In genomic region chr11:70311616-70312015, GRCh38 we compare ENCODE assay signal across 20 cellular contexts. TPM values are rescaled to one million over a fixed set of nuclear protein-coding genes. Genes with fewer than 3 reads are reported as not detected.
DNase-seq lines count a peak whose midpoint lies in the region; ATAC-seq, FAIRE-seq and TF ChIP-seq lines count a peak whose summit lies in the region.
"Had no signal": no experiment of that assay in that cellular context is flagged by ENCODE, and none has a peak within 500 bp of the region (broad histone marks: within the 10 kb centered on the region; RNA-seq: fewer than 3 reads in every experiment).

No MANE protein-coding gene starts in this region.

- no peak overlapping the region for H2AFZ ChIP-seq in H9 (ENCODE audit: low read length)
- no peak overlapping the region for H2AFZ ChIP-seq in K562 (ENCODE audit: low read depth, low read length)

- H3T11ph ChIP-seq in H9 (ENCODE audit: low read length), result no peak overlapping the region

- peaks cover 34% of the 10 kb centered on the region for H3K4me1 Mint-ChIP-seq in activated CD8-positive, alpha-beta T cell treated with anti-CD3 and anti-CD28 coated beads for 36 hours (ENCODE audit: low read depth)
- H3K4me1 Mint-ChIP-seq in activated CD8-positive, alpha-beta T cell treated with anti-CD3 and anti-CD28 coated beads, Interleukin-2, amount 10 ng/mL, durations not matched to agents 7 days and 5 days (ENCODE audit: low read depth), result peaks cover 10% of the 10 kb centered on the region
- H3K4me1 Mint-ChIP-seq in H9, result peaks cover 40% of the 10 kb centered on the region in 2 experiments
- peaks cover 7% of the 10 kb centered on the region for H3K4me1 Mint-ChIP-seq in activated CD4-positive, alpha-beta memory T cell treated with anti-CD3 and anti-CD28 coated beads, Interleukin-2, amount 10 ng/mL, durations not matched to agents 7 days and 5 days

- in situ Hi-C loops in K562 (cut with MboI) (no loop called here), brain microvascular endothelial cell (cut with HindIII; ENCODE audit: low pct_ligation_motif_present, low sequenced_read_pairs) (no loop called here)

- no peak overlapping the region for H2BK20ac ChIP-seq in H9 (ENCODE audit: low read depth, low read length, poor library complexity, severe bottlenecking)

- no peaks in the 10 kb centered on the region for H3K79me1 ChIP-seq in H9 (ENCODE audit: insufficient read depth, low read depth, low read length, poor library complexity, severe bottlenecking)

- no peak for TF ChIP-seq RAD21 in K562 (CRISPR knock-in tag; conservative IDR thresholded peaks at IDR 0.05 in 1 of 2, IDR thresholded peaks at IDR 0.05 in 1 of 2)

- TF ChIP-seq EP300 in K562 (IDR thresholded peaks at IDR 0.05; ENCODE audit: low read length) (no peak), sigmoid colon (IDR thresholded peaks at IDR 0.05) (no peak)

- intact Hi-C loops in activated CD8-positive, alpha-beta T cell treated with anti-CD3 and anti-CD28 coated beads for 36 hours (cut with micrococcal nuclease), result no loop called here
- intact Hi-C loops in K562 (cut with micrococcal nuclease), result no loop called here
- intact Hi-C loops in sigmoid colon (cut with DNase I), result no loop called here

- CTCF ChIA-PET in activated CD8-positive, alpha-beta T cell treated with anti-CD3 and anti-CD28 coated beads for 36 hours (lab: Charles Lee), result no interaction called here
- CTCF ChIA-PET in activated CD8-positive, alpha-beta T cell treated with anti-CD3 and anti-CD28 coated beads, Interleukin-2, amount 10 ng/mL, durations not matched to agents 7 days and 5 days (lab: Charles Lee), result no interaction called here
- CTCF ChIA-PET in K562 (lab: Yijun Ruan, JAX; ENCODE audit: low intra/inter-chr PET ratio), result no interaction called here
- CTCF ChIA-PET in activated CD4-positive, alpha-beta memory T cell treated with anti-CD3 and anti-CD28 coated beads, Interleukin-2, amount 10 ng/mL, durations not matched to agents 7 days and 5 days (lab: Charles Lee), result no interaction called here

- H3K4me2 ChIP-seq in H9 (ENCODE audit: insufficient read depth, insufficient read length, low read length) (no peak overlapping the region), K562 (ENCODE audit: insufficient read depth, low read length) (no peak overlapping the region)

- no peak overlapping the region for H4K5ac ChIP-seq in H9 (ENCODE audit: insufficient read length, low read depth, low read length)

- no peak overlapping the region for H3K23ac ChIP-seq in H9 (ENCODE audit: insufficient read length, low read depth, low read length)

- no peak for DNase-seq in activated CD8-positive, alpha-beta T cell treated with anti-CD3 and anti-CD28 coated beads for 36 hours
- DNase-seq in activated CD8-positive, alpha-beta T cell treated with anti-CD3 and anti-CD28 coated beads, Interleukin-2, amount 10 ng/mL, durations not matched to agents 7 days and 5 days, result no peak
- DNase-seq in H9, result no peak
- peak in 1 of 4 experiments; percentile 23 for DNase-seq in K562 (ENCODE audit: extremely low read depth in 1 of 4, low spot score in 3 of 4)
- peak; percentile 10 for DNase-seq in sigmoid colon
- DNase-seq in activated CD4-positive, alpha-beta memory T cell treated with anti-CD3 and anti-CD28 coated beads, Interleukin-2, amount 10 ng/mL, durations not matched to agents 7 days and 5 days, result no peak
- no peak for DNase-seq in T-helper 1 cell
- DNase-seq in brain microvascular endothelial cell, result no peak
- DNase-seq: 8988T; CD4-positive, alpha-beta T cell; DMS79; HFFc6; NCI-H1092 treated with DMSO at 0.1 percent for 48 hours; NCI-H2029 treated with DMSO at 0.1 percent for 48 hours; NCI-H446 treated with DMSO at 0.1 percent for 48 hours; NCI-H69; NK-92 treated with Interleukin-12 subunit alpha and Interleukin-12 subunit beta, amount 100 ng/mL, for 24 hours; Peyer's patch had no signal

- peak overlapping the region; percentile 33 for H3K18ac ChIP-seq in H9 (ENCODE audit: insufficient read length, low read depth, low read length)

- POLR2A ChIA-PET in activated CD8-positive, alpha-beta T cell treated with anti-CD3 and anti-CD28 coated beads for 36 hours (lab: Charles Lee), result no interaction called here
- POLR2A ChIA-PET in activated CD8-positive, alpha-beta T cell treated with anti-CD3 and anti-CD28 coated beads, Interleukin-2, amount 10 ng/mL, durations not matched to agents 7 days and 5 days (lab: Charles Lee), result no interaction called here
- POLR2A ChIA-PET in K562 (lab: Yijun Ruan, JAX), result interaction anchor here (0.7 kb wide), 1 partner anchor 101 kb away, joined by 3 read pairs; no protein-coding TSS in a partner anchor
- POLR2A ChIA-PET in activated CD4-positive, alpha-beta memory T cell treated with anti-CD3 and anti-CD28 coated beads, Interleukin-2, amount 10 ng/mL, durations not matched to agents 7 days and 5 days (lab: Charles Lee), result no interaction called here

- H3K56ac ChIP-seq in H9 (ENCODE audit: insufficient read length, low read depth, low read length), result no peak overlapping the region

- peaks cover 9% of the 10 kb centered on the region for H3K79me2 ChIP-seq in H9 (ENCODE audit: insufficient read depth, low read length)
- peaks cover 34% of the 10 kb centered on the region for H3K79me2 ChIP-seq in K562 (ENCODE audit: control insufficient read depth, insufficient read depth, low read length)

- H3K23me2 ChIP-seq in H9 (ENCODE audit: insufficient read length, low read depth, low read length, poor library complexity, severe bottlenecking), result no peaks in the 10 kb centered on the region

- no peak overlapping the region; the same call in 1 of the 2 replicates for H3K4ac ChIP-seq in H9 (ENCODE audit: low read depth, low read length)

- H3K9ac ChIP-seq in H9 (ENCODE audit: extremely low read depth, insufficient read length, low read length), result no peak overlapping the region
- H3K9ac ChIP-seq in K562 (ENCODE audit: insufficient read depth in 1 of 2, low read depth in 2 of 2, low read length in 2 of 2), result peak overlapping the region in 1 of 2 experiments; percentile 62; a peak in 1 of 4 replicates

- peak overlapping the region; percentile 71 for H3K27ac Mint-ChIP-seq in activated CD8-positive, alpha-beta T cell treated with anti-CD3 and anti-CD28 coated beads for 36 hours
- H3K27ac Mint-ChIP-seq in activated CD8-positive, alpha-beta T cell treated with anti-CD3 and anti-CD28 coated beads, Interleukin-2, amount 10 ng/mL, durations not matched to agents 7 days and 5 days, result no peak overlapping the region
- peak overlapping the region; percentile 48 to 98 (median 64); a peak in 6 of 7 replicates for H3K27ac Mint-ChIP-seq in H9
- no peak overlapping the region for H3K27ac Mint-ChIP-seq in activated CD4-positive, alpha-beta memory T cell treated with anti-CD3 and anti-CD28 coated beads, Interleukin-2, amount 10 ng/mL, durations not matched to agents 7 days and 5 days
- H3K27ac Mint-ChIP-seq: B cell; CD4-positive, alpha-beta T cell; HFFc6 had no signal

- no peak overlapping the region for H2BK5ac ChIP-seq in H9 (ENCODE audit: insufficient read length, low read length)

- H2AK5ac ChIP-seq in H9 (ENCODE audit: insufficient read length, low read length), result no peak overlapping the region

- H3K4me3 ChIP-seq in K562, result no peak overlapping the region
- H3K4me3 ChIP-seq in sigmoid colon, result no peak overlapping the region
- no peak overlapping the region for H3K4me3 ChIP-seq in brain microvascular endothelial cell (ENCODE audit: low read depth, low read length)
- H3K4me3 ChIP-seq: Peyer's patch, SJSA1 had no signal

- H4K8ac ChIP-seq in H9 (replicated peaks; ENCODE audit: insufficient read length, low read depth, low read length), result peak overlapping the region; percentile 34

- H3K4me1 ChIP-seq in H9 (ENCODE audit: insufficient read depth, low read length), result peaks cover 33% of the 10 kb centered on the region; the same call in 1 of the 2 replicates
- peaks cover 17 to 22% of the 10 kb centered on the region in 2 experiments for H3K4me1 ChIP-seq in K562 (replicated peaks in 1 of 2; ENCODE audit: control insufficient read depth in 2 of 2, insufficient read depth in 2 of 2, low read length in 2 of 2)
- H3K4me1 ChIP-seq in sigmoid colon, result peaks cover 0 to 4% (median 0%) of the 10 kb centered on the region in 4 donors
- H3K4me1 ChIP-seq: Peyer's patch had no signal

- H3K14ac ChIP-seq in H9 (ENCODE audit: insufficient read depth, low read length), result no peak overlapping the region

- H3K9me3 Mint-ChIP-seq in activated CD8-positive, alpha-beta T cell treated with anti-CD3 and anti-CD28 coated beads for 36 hours, result no peaks in the 10 kb centered on the region
- no peaks in the 10 kb centered on the region for H3K9me3 Mint-ChIP-seq in activated CD8-positive, alpha-beta T cell treated with anti-CD3 and anti-CD28 coated beads, Interleukin-2, amount 10 ng/mL, durations not matched to agents 7 days and 5 days (ENCODE audit: insufficient read depth)
- no peaks in the 10 kb centered on the region; a peak in 1 of 5 replicates for H3K9me3 Mint-ChIP-seq in H9
- H3K9me3 Mint-ChIP-seq in activated CD4-positive, alpha-beta memory T cell treated with anti-CD3 and anti-CD28 coated beads, Interleukin-2, amount 10 ng/mL, durations not matched to agents 7 days and 5 days, result no peaks in the 10 kb centered on the region
- H3K9me3 Mint-ChIP-seq: CD4-positive, alpha-beta T cell; HFFc6 had no signal

- no peak for TF ChIP-seq CTCF in activated CD8-positive, alpha-beta T cell treated with anti-CD3 and anti-CD28 coated beads for 36 hours (IDR thresholded peaks at IDR 0.05)
- no peak for TF ChIP-seq CTCF in H9 (conservative IDR thresholded peaks at IDR 0.05)
- TF ChIP-seq CTCF in K562 (IDR thresholded peaks at IDR 0.05 in 2 of 3, conservative IDR thresholded peaks at IDR 0.05 in 1 of 3; ENCODE audit: insufficient read depth in 2 of 3, low read depth in 1 of 3, low read length in 3 of 3), result no peak
- no peak for TF ChIP-seq CTCF in sigmoid colon (IDR thresholded peaks at IDR 0.05)
- TF ChIP-seq CTCF in brain microvascular endothelial cell (IDR thresholded peaks at IDR 0.05; ENCODE audit: low read depth, low read length, missing control alignments), result no peak

- TF ChIP-seq POLR2A in K562 (conservative IDR thresholded peaks at IDR 0.05) (no peak), sigmoid colon (IDR thresholded peaks at IDR 0.05) (no peak)

- H4K91ac ChIP-seq in H9 (ENCODE audit: insufficient read length, low read depth, low read length), result no peak overlapping the region

- no peak overlapping the region for H3K4me3 Mint-ChIP-seq in activated CD8-positive, alpha-beta T cell treated with anti-CD3 and anti-CD28 coated beads for 36 hours
- no peak overlapping the region for H3K4me3 Mint-ChIP-seq in activated CD8-positive, alpha-beta T cell treated with anti-CD3 and anti-CD28 coated beads, Interleukin-2, amount 10 ng/mL, durations not matched to agents 7 days and 5 days
- peak overlapping the region in 1 of 2 experiments; percentile 45; a peak in 1 of 5 replicates for H3K4me3 Mint-ChIP-seq in H9
- H3K4me3 Mint-ChIP-seq in activated CD4-positive, alpha-beta memory T cell treated with anti-CD3 and anti-CD28 coated beads, Interleukin-2, amount 10 ng/mL, durations not matched to agents 7 days and 5 days, result no peak overlapping the region
- H3K4me3 Mint-ChIP-seq: B cell; CD4-positive, alpha-beta T cell; HFFc6 had no signal

- H3K27me3 Mint-ChIP-seq in activated CD8-positive, alpha-beta T cell treated with anti-CD3 and anti-CD28 coated beads for 36 hours, result no peaks in the 10 kb centered on the region
- H3K27me3 Mint-ChIP-seq in activated CD8-positive, alpha-beta T cell treated with anti-CD3 and anti-CD28 coated beads, Interleukin-2, amount 10 ng/mL, durations not matched to agents 7 days and 5 days (ENCODE audit: low read depth), result no peaks in the 10 kb centered on the region
- H3K27me3 Mint-ChIP-seq in H9 (ENCODE audit: low read depth), result no peaks in the 10 kb centered on the region
- H3K27me3 Mint-ChIP-seq in activated CD4-positive, alpha-beta memory T cell treated with anti-CD3 and anti-CD28 coated beads, Interleukin-2, amount 10 ng/mL, durations not matched to agents 7 days and 5 days, result no peaks in the 10 kb centered on the region
- H3K27me3 Mint-ChIP-seq: B cell; CD4-positive, alpha-beta T cell had no signal

- no TSS peak for BruUV-seq in K562 (replicated peaks; lab: Mats Ljungman, UMichigan)

- no peak overlapping the region for H2BK120ac ChIP-seq in H9 (ENCODE audit: low read depth, low read length, poor library complexity, severe bottlenecking)

- H3K36me3 ChIP-seq in K562 (ENCODE audit: control insufficient read depth, insufficient read depth, low read length), result peaks cover 29% of the 10 kb centered on the region
- H3K36me3 ChIP-seq in sigmoid colon, result no peaks in the 10 kb centered on the region
- no peaks in the 10 kb centered on the region for H3K36me3 ChIP-seq in brain microvascular endothelial cell (replicated peaks)
- H3K36me3 ChIP-seq: Peyer's patch had no signal

- peaks cover 18% of the 10 kb centered on the region for H3K36me3 Mint-ChIP-seq in activated CD8-positive, alpha-beta T cell treated with anti-CD3 and anti-CD28 coated beads for 36 hours (ENCODE audit: low read depth)
- no peaks in the 10 kb centered on the region for H3K36me3 Mint-ChIP-seq in activated CD8-positive, alpha-beta T cell treated with anti-CD3 and anti-CD28 coated beads, Interleukin-2, amount 10 ng/mL, durations not matched to agents 7 days and 5 days (ENCODE audit: low read depth)
- peaks cover 10 to 26% (median 17%) of the 10 kb centered on the region in 3 experiments; a peak in 6 of 7 replicates for H3K36me3 Mint-ChIP-seq in H9 (ENCODE audit: insufficient read depth in 1 of 3, low read depth in 3 of 3)
- H3K36me3 Mint-ChIP-seq in activated CD4-positive, alpha-beta memory T cell treated with anti-CD3 and anti-CD28 coated beads, Interleukin-2, amount 10 ng/mL, durations not matched to agents 7 days and 5 days (ENCODE audit: low read depth), result peaks cover 2% of the 10 kb centered on the region

- H3K9me1 ChIP-seq in K562 (ENCODE audit: control insufficient read depth, insufficient read depth, low read length), result no peaks in the 10 kb centered on the region

- no peak overlapping the region for H2BK15ac ChIP-seq in H9 (ENCODE audit: low read depth, low read length)

- no peaks in the 10 kb centered on the region for H3K9me3 ChIP-seq in H9 (ENCODE audit: control insufficient read depth, low read depth, low read length)
- no peaks in the 10 kb centered on the region for H3K9me3 ChIP-seq in K562 (replicated peaks; ENCODE audit: control insufficient read depth, insufficient read depth, low read depth, low read length)
- H3K9me3 ChIP-seq in sigmoid colon, result no peaks in the 10 kb centered on the region
- H3K9me3 ChIP-seq: Peyer's patch, SJSA1 had no signal

- WGBS in H9 (ENCODE audit: extremely low coverage, insufficient read length, low lambda C conversion rate), result no CpG with 5 or more reads among the region's 4 CpGs
- WGBS in K562 (ENCODE audit: insufficient coverage, low coverage, missing lambda C conversion rate), result 94% methylated on average over 4 of the region's 4 CpGs
- 98 to 99% methylated on average over 4 of the region's 4 CpGs for WGBS in sigmoid colon, 2 donors

- H3K27me3 ChIP-seq in H9 (ENCODE audit: insufficient read depth, low read length) (no peaks in the 10 kb centered on the region), K562 (ENCODE audit: control insufficient read depth in 2 of 2, insufficient read depth in 2 of 2, low read length in 2 of 2) (no peaks in the 10 kb centered on the region), sigmoid colon (no peaks in the 10 kb centered on the region), brain microvascular endothelial cell (replicated peaks) (no peaks in the 10 kb centered on the region)
- H3K27me3 ChIP-seq: Peyer's patch, SJSA1 had no signal

- ATAC-seq in activated CD8-positive, alpha-beta T cell treated with anti-CD3 and anti-CD28 coated beads for 36 hours, result no peak
- no peak for ATAC-seq in activated CD8-positive, alpha-beta T cell treated with anti-CD3 and anti-CD28 coated beads, Interleukin-2, amount 10 ng/mL, durations not matched to agents 7 days and 5 days
- peak; percentile 38 for ATAC-seq in K562

- no peak for FAIRE-seq in K562 (lab: Jason Lieb, UNC)

- H2BK12ac ChIP-seq in H9 (ENCODE audit: insufficient read length, low read depth, low read length), result no peak overlapping the region

- peak overlapping the region; percentile 22 for H3K27ac ChIP-seq in H9 (ENCODE audit: insufficient read length, low read depth, low read length)
- H3K27ac ChIP-seq in K562 (ENCODE audit: extremely low read depth, low read depth, low read length), result peak overlapping the region; percentile 73
- H3K27ac ChIP-seq in sigmoid colon, result no peak overlapping the region
- H3K27ac ChIP-seq in brain microvascular endothelial cell, result no peak overlapping the region
- H3K27ac ChIP-seq: Peyer's patch, SJSA1 had no signal

- no peaks in the 10 kb centered on the region for H4K20me1 ChIP-seq in H9 (ENCODE audit: control insufficient read depth, insufficient read depth, insufficient read length)
- H4K20me1 ChIP-seq in K562 (replicated peaks; ENCODE audit: control insufficient read depth, insufficient read depth, low read length), result no peaks in the 10 kb centered on the region; the same call in 1 of the 2 replicates

RNA-seq across cellular contexts. Expression of gene PPFIA1, which starts 41.1 kb away (rescaled TPM):
- total RNA-seq in activated CD8-positive, alpha-beta T cell treated with anti-CD3 and anti-CD28 coated beads for 36 hours, result 10 to 100 TPM; 27.2 to 30.9 TPM
- 10 to 100 TPM; 25.3 to 25.7 TPM for total RNA-seq in activated CD8-positive, alpha-beta T cell treated with anti-CD3 and anti-CD28 coated beads, Interleukin-2, amount 10 ng/mL, durations not matched to agents 7 days and 5 days
- total RNA-seq in H9 (2021), result 59.2 and 63.4 TPM in 2 replicates
- total RNA-seq in K562 (2011; cell fraction: chromatin; rRNA removed; ENCODE audit: low replicate concordance), result 221 and 294 TPM in 2 replicates
- 104 and 111 TPM in 2 replicates for total RNA-seq in K562 (2011; cell fraction: nucleolus; rRNA removed)
- total RNA-seq in K562 (2011; cell fraction: nucleoplasm; rRNA removed), result 162 and 166 TPM in 2 replicates
- 24.9 and 26.0 TPM in 2 replicates for total RNA-seq in K562 (2014; rRNA removed)
- 28.5 and 31.6 TPM in 2 replicates for total RNA-seq in K562 (2014; rRNA removed; fragmentation: Illumina TruSeq; extraction: Trizol)
- total RNA-seq in K562 (2015; rRNA removed; fragmentation: Illumina TruSeq; extraction: Trizol), result 28.9 and 30.3 TPM in 2 replicates
- total RNA-seq in K562 (2021), result 33.1 and 38.4 TPM in 2 replicates
- 41.5 and 48.0 TPM in 2 replicates for polyA plus RNA-seq in K562 (2011; rRNA removed)
- 42.0 and 45.8 TPM in 2 replicates for polyA plus RNA-seq in K562 (2011; cell fraction: cytosol; rRNA removed)
- polyA plus RNA-seq in K562 (2011; cell fraction: nucleus; rRNA removed), result 107 and 119 TPM in 2 replicates
- 26.5 and 28.1 TPM in 2 replicates for polyA plus RNA-seq in K562 (2012)
- 36.2 and 39.5 TPM in 2 replicates for polyA plus RNA-seq in K562 (2014; fragmentation: Illumina TruSeq; extraction: Trizol)
- polyA plus RNA-seq in K562 (2014; fragmentation: Nextera tagmentation; extraction: Ambion mirVana), result 10 to 100 TPM in 1 of 2 experiments, 1 to 10 TPM in 1; 9.9 to 13.3 TPM
- 27.4 and 31.0 TPM in 2 replicates for polyA plus RNA-seq in K562 (2014; rRNA removed)
- polyA minus RNA-seq in K562 (2011; rRNA and poly(A)+ RNA removed), result 76.5 and 78.4 TPM in 2 replicates
- polyA minus RNA-seq in K562 (2011; cell fraction: cytosol; rRNA and poly(A)+ RNA removed), result 27.9 and 43.6 TPM in 2 replicates
- polyA minus RNA-seq in K562 (2011; cell fraction: nucleus; rRNA and poly(A)+ RNA removed), result 46.0 and 70.8 TPM in 2 replicates
- 10 to 100 TPM; 43.4 to 62.1 (median 51.2) TPM for total RNA-seq in sigmoid colon
- 10 to 100 TPM; 13.2 to 24.8 (median 21.7) TPM for polyA plus RNA-seq in sigmoid colon
- total RNA-seq in activated CD4-positive, alpha-beta memory T cell treated with anti-CD3 and anti-CD28 coated beads, Interleukin-2, amount 10 ng/mL, durations not matched to agents 7 days and 5 days, result 10 to 100 TPM; 22.5 to 23.8 TPM

Comparison
In these comparisons a context has a peak if more than half of its experiments do, and no peak if none do; other contexts are left out.
1. H3K27ac Mint-ChIP-seq: peak in activated CD8-positive, alpha-beta T cell treated with anti-CD3 and anti-CD28 coated beads for 36 hours (single experiment) and H9 (3 of 3); none in activated CD8-positive, alpha-beta T cell treated with anti-CD3 and anti-CD28 coated beads, Interleukin-2, amount 10 ng/mL, durations not matched to agents 7 days and 5 days (single experiment) and activated CD4-positive, alpha-beta memory T cell treated with anti-CD3 and anti-CD28 coated beads, Interleukin-2, amount 10 ng/mL, durations not matched to agents 7 days and 5 days (single experiment).
2. H3K27ac ChIP-seq: peak in H9 (single experiment) and K562 (single experiment); none in sigmoid colon (0 of 4) and brain microvascular endothelial cell (single experiment).